ENCODE assay signal across 15 cellular contexts in the genomic region with DNA sequence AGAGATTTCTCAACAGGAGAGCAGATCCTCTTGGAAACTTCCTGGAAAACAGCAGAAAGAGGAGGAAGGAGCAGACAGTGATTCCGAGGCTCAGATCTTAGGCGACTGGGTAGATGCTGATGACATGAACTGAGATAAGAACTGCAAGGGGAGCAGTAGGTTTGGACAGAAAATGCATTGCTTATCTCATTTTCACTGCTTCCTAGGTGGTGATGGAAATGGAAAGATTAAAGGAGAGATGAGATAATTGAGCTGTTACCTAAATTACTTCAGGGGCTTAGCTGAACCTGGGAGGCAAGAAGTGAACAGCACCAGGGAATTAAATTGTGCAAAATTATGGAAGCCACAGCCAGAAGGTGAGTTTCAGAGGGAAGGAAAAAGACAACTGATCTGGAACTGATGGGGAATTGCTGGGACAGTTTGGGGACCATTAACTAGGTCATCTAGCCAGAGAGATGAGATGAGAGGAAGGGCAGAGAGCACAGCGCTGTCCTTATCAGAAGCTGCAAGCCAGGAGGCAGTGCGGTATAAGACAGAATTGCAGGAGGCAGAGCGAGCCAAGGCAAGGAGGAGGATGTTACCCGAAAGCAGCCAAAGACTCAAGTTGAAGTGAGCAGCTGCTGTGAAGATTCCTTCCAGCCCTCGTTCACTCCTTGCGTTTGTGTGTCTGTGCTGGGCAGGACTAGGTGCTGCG.
DNase-seq lines count a peak whose midpoint lies in the region; TF ChIP-seq lines count a peak whose summit lies in the region.
"Had no signal": no experiment of that assay in that cellular context is flagged by ENCODE, and none has a peak within 500 bp of the region (broad histone marks: within the 10 kb centered on the region; RNA-seq: fewer than 3 reads in every experiment).

No MANE protein-coding gene starts in this region.

- H3K9me3 Mint-ChIP-seq in endodermal cell (peaks cover 10% of the 10 kb centered on the region), neural progenitor cell (peaks cover 19% of the 10 kb centered on the region)

- peaks cover 8% of the 10 kb centered on the region for H3F3A ChIP-seq in neural progenitor cell (ENCODE audit: low read depth)

- peaks cover 0 to 9% (median 4%) of the 10 kb centered on the region in 11 experiments; a peak in 7 of 22 replicates for H3K36me3 ChIP-seq in BLaER1 treated with 17β-estradiol and CSF1 and Interleukin-3, amounts not matched to agents 10 nM and 100 nM
- H3K36me3 ChIP-seq in WERI-Rb-1, result peaks cover 5% of the 10 kb centered on the region; the same call in 1 of the 2 replicates
- H3K36me3 ChIP-seq in endodermal cell (ENCODE audit: control insufficient read depth, insufficient read depth, low read length), result no peaks in the 10 kb centered on the region
- H3K36me3 ChIP-seq in neural progenitor cell, result no peaks in the 10 kb centered on the region

- peaks cover 26 to 56% (median 31%) of the 10 kb centered on the region in 10 experiments for H3K4me1 ChIP-seq in BLaER1 treated with 17β-estradiol and CSF1 and Interleukin-3, amounts not matched to agents 10 nM and 100 nM
- peaks cover 4% of the 10 kb centered on the region for H3K4me1 ChIP-seq in endodermal cell (ENCODE audit: control insufficient read depth, insufficient read depth, low read length)
- H3K4me1 ChIP-seq in neural progenitor cell, result peaks cover 11% of the 10 kb centered on the region
- H3K4me1 ChIP-seq: A549, Caco-2 had no signal

- H3K27me3 Mint-ChIP-seq in endodermal cell (ENCODE audit: insufficient read depth) (peaks cover 8% of the 10 kb centered on the region), neural progenitor cell (ENCODE audit: insufficient read depth, low read depth) (peaks cover 5% of the 10 kb centered on the region)

- peak; percentile 38; the same call in 1 of the 2 replicates for TF ChIP-seq CTCF in WERI-Rb-1 (IDR thresholded peaks at IDR 0.05; ENCODE audit: low read depth, low read length)
- TF ChIP-seq CTCF in endodermal cell (conservative IDR thresholded peaks at IDR 0.05), result peak; percentile 49
- no peak for TF ChIP-seq CTCF in neural progenitor cell (IDR thresholded peaks at IDR 0.05)

- DNase-seq in WERI-Rb-1 (peak; percentile 26), endodermal cell (peak; percentile 48), neural progenitor cell (ENCODE audit: low spot score) (no peak), epidermal melanocyte (ENCODE audit: insufficient read length, low spot score) (no peak), NCI-H1092 (lab: John Stamatoyannopoulos, UW) (no peak), ecto neural progenitor cell (ENCODE audit: low spot score) (no peak), NCI-H1105 treated with DMSO at 0.1 percent for 48 hours (lab: John Stamatoyannopoulos, UW) (no peak)
- DNase-seq: Caco-2; IMR-90; NCI-H1436 treated with DMSO at 0.1 percent for 48 hours; NCI-H226; NCI-H526 treated with DMSO at 0.1 percent for 48 hours; NK-92 treated with Interleukin-12 subunit alpha and Interleukin-12 subunit beta, amount 100 ng/mL, for 24 hours had no signal

- no peaks in the 10 kb centered on the region for H3K36me3 Mint-ChIP-seq in endodermal cell (ENCODE audit: low read depth)
- H3K36me3 Mint-ChIP-seq in neural progenitor cell, result peaks cover 51% of the 10 kb centered on the region

- H3K4me1 Mint-ChIP-seq in endodermal cell (peaks cover 28% of the 10 kb centered on the region), neural progenitor cell (peaks cover 34% of the 10 kb centered on the region)

- peaks cover 0 to 20% (median 8%) of the 10 kb centered on the region in 11 experiments; a peak in 11 of 22 replicates for H3K9me3 ChIP-seq in BLaER1 treated with 17β-estradiol and CSF1 and Interleukin-3, amounts not matched to agents 10 nM and 100 nM (replicated peaks in 1 of 11)
- H3K9me3 ChIP-seq in WERI-Rb-1 (ENCODE audit: severe bottlenecking) (no peaks in the 10 kb centered on the region), endodermal cell (ENCODE audit: control insufficient read depth, low read length) (peaks cover 7% of the 10 kb centered on the region), neural progenitor cell (ENCODE audit: low read depth) (no peaks in the 10 kb centered on the region)
- H3K9me3 ChIP-seq: A549, Caco-2 had no signal

- no peaks in the 10 kb centered on the region; a peak in 1 of 22 replicates for H4K20me1 ChIP-seq in BLaER1 treated with 17β-estradiol and CSF1 and Interleukin-3, amounts not matched to agents 10 nM and 100 nM
- H4K20me1 ChIP-seq in neural progenitor cell (ENCODE audit: low read depth), result no peaks in the 10 kb centered on the region

- H3K9ac ChIP-seq in BLaER1 treated with 17β-estradiol and CSF1 and Interleukin-3, amounts not matched to agents 10 nM and 100 nM, result peak overlapping the region in 8 of 11 experiments; percentile 0 to 75 (median 20); a peak in 8 of 22 replicates
- H3K9ac ChIP-seq in endodermal cell (ENCODE audit: extremely low read depth, low read length, poor library complexity, severe bottlenecking) (no peak overlapping the region), neural progenitor cell (no peak overlapping the region)

- no peak overlapping the region for H3K27ac Mint-ChIP-seq in endodermal cell
- H3K27ac Mint-ChIP-seq in neural progenitor cell, result peak overlapping the region; percentile 57

- peak overlapping the region in 8 of 10 experiments; percentile 3 to 50 (median 42); a peak in 13 of 20 replicates for H3K4me3 ChIP-seq in BLaER1 treated with 17β-estradiol and CSF1 and Interleukin-3, amounts not matched to agents 10 nM and 100 nM
- H3K4me3 ChIP-seq in WERI-Rb-1 (ENCODE audit: low read depth, low read length) (no peak overlapping the region), endodermal cell (ENCODE audit: low read length) (no peak overlapping the region), neural progenitor cell (no peak overlapping the region)
- H3K4me3 ChIP-seq: A549 had no signal

- H3K27ac ChIP-seq in BLaER1 treated with 17β-estradiol and CSF1 and Interleukin-3, amounts not matched to agents 10 nM and 100 nM, result peak overlapping the region in 9 of 11 experiments; percentile 22 to 76 (median 59); a peak in 14 of 22 replicates
- no peak overlapping the region; the same call in 1 of the 2 replicates for H3K27ac ChIP-seq in WERI-Rb-1
- H3K27ac ChIP-seq in endodermal cell (ENCODE audit: low read depth, low read length), result no peak overlapping the region
- H3K27ac ChIP-seq in neural progenitor cell, result no peak overlapping the region
- H3K27ac ChIP-seq: A549 had no signal

- H3K4me2 ChIP-seq in BLaER1 treated with 17β-estradiol and CSF1 and Interleukin-3, amounts not matched to agents 10 nM and 100 nM, result peak overlapping the region; percentile 65 to 97 (median 80)
- H3K4me2 ChIP-seq in neural progenitor cell, result no peak overlapping the region
- H3K4me2 ChIP-seq: A549 had no signal

- H3K27me3 ChIP-seq in BLaER1 treated with 17β-estradiol and CSF1 and Interleukin-3, amounts not matched to agents 10 nM and 100 nM, result no peaks in the 10 kb centered on the region
- no peaks in the 10 kb centered on the region for H3K27me3 ChIP-seq in WERI-Rb-1 (ENCODE audit: insufficient read depth, low read depth, severe bottlenecking)
- no peaks in the 10 kb centered on the region for H3K27me3 ChIP-seq in endodermal cell (ENCODE audit: control insufficient read depth, insufficient read depth, low read length, poor library complexity, severe bottlenecking)
- no peaks in the 10 kb centered on the region for H3K27me3 ChIP-seq in neural progenitor cell

- no peak overlapping the region for H2AFZ ChIP-seq in neural progenitor cell (replicated peaks)

- no peak overlapping the region for H3K4me3 Mint-ChIP-seq in endodermal cell
- no peak overlapping the region for H3K4me3 Mint-ChIP-seq in neural progenitor cell

- WGBS in endodermal cell (ENCODE audit: insufficient coverage in 1 of 2, insufficient read length in 1 of 2), 2 experiments, result 87 to 91% methylated on average over 8 to 9 of the region's 9 CpGs

- H3K79me2 ChIP-seq in neural progenitor cell (ENCODE audit: low read depth), result no peaks in the 10 kb centered on the region

Comparison
In these comparisons a context has a peak if more than half of its experiments do, and no peak if none do; other contexts are left out.
1. H3K27ac ChIP-seq: peak in BLaER1 treated with 17β-estradiol and CSF1 and Interleukin-3, amounts not matched to agents 10 nM and 100 nM (9 of 11); none in WERI-Rb-1 (single experiment), endodermal cell (single experiment) and neural progenitor cell (single experiment).
2. H3K4me3 ChIP-seq: peak in BLaER1 treated with 17β-estradiol and CSF1 and Interleukin-3, amounts not matched to agents 10 nM and 100 nM (8 of 10); none in WERI-Rb-1 (single experiment), endodermal cell (single experiment) and neural progenitor cell (single experiment).
3. H3K9ac ChIP-seq: peak in BLaER1 treated with 17β-estradiol and CSF1 and Interleukin-3, amounts not matched to agents 10 nM and 100 nM (8 of 11); none in endodermal cell (single experiment) and neural progenitor cell (single experiment).
4. DNase-seq: peak in WERI-Rb-1 (single experiment) and endodermal cell (single experiment); none in neural progenitor cell (single experiment), epidermal melanocyte (single experiment), NCI-H1092 (single experiment), ecto neural progenitor cell (single experiment) and NCI-H1105 treated with DMSO at 0.1 percent for 48 hours (single experiment).